22 cellular contexts compared by ENCODE assay signal in the genomic region with DNA sequence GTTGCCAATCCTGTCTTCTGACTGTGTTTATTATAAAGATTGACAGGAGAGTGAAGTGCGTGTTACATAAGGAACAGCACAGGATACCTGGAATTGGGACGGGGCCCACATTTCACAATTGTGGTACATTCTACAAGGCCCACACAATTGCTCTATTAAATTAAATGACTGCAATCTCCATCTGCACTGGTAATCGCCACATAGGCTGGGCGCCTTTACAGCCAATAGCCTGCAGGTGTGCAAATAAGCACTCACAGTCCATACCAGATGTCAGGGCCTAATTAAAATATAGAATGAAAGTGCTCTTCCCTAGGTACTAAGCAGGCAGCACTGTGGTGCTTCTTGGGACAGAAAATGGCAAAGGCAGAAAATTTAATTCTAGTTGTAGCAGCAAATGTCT.
A peak's percentile ranks its signal among the peaks of the same experiment; 100 is the strongest.
DNase-seq lines count a peak whose midpoint lies in the region; ATAC-seq and TF ChIP-seq lines count a peak whose summit lies in the region.
"Had no signal": no experiment of that assay in that cellular context is flagged by ENCODE, and none has a peak within 500 bp of the region (broad histone marks: within the 10 kb centered on the region; RNA-seq: fewer than 3 reads in every experiment).

No MANE protein-coding gene starts in this region.

- no peak for TF ChIP-seq CTCF in colonic mucosa (IDR thresholded peaks at IDR 0.05)

- no peaks in the 10 kb centered on the region for H3K4me1 Mint-ChIP-seq in effector memory CD8-positive, alpha-beta T cell (ENCODE audit: low read depth in 2 of 2)
- H3K4me1 Mint-ChIP-seq: activated CD8-positive, alpha-beta memory T cell treated with anti-CD3 and anti-CD28 coated beads, Interleukin-2, amount 10 ng/mL, durations not matched to agents 7 days and 5 days; stimulated activated naive CD8-positive, alpha-beta T cell treated with anti-CD3 and anti-CD28 coated beads, Interleukin-15, amount 100 ng/mL, for 72 hours had no signal

- H3K4me1 ChIP-seq in colonic mucosa = no peaks in the 10 kb centered on the region
- H3K4me1 ChIP-seq: adrenal gland, sigmoid colon, tibial nerve had no signal

- no peak overlapping the region for H3K4me3 ChIP-seq in colonic mucosa
- H3K4me3 ChIP-seq: adrenal gland, sigmoid colon, tibial nerve had no signal

- intact Hi-C loops in colonic mucosa (cut with DNase I) = no loop called here

- no peak overlapping the region for H3K27ac Mint-ChIP-seq in effector memory CD8-positive, alpha-beta T cell
- H3K27ac Mint-ChIP-seq: activated CD8-positive, alpha-beta memory T cell treated with anti-CD3 and anti-CD28 coated beads, Interleukin-2, amount 10 ng/mL, durations not matched to agents 7 days and 5 days; activated T-cell treated with anti-CD3 and anti-CD28 coated beads, Interleukin-2, amount 50 U/mL, for 72 hours; stimulated activated naive CD8-positive, alpha-beta T cell treated with anti-CD3 and anti-CD28 coated beads, Interleukin-15, amount 100 ng/mL, for 72 hours had no signal

- H3K4me3 Mint-ChIP-seq in effector memory CD8-positive, alpha-beta T cell = no peak overlapping the region
- H3K4me3 Mint-ChIP-seq: activated CD8-positive, alpha-beta memory T cell treated with anti-CD3 and anti-CD28 coated beads, Interleukin-2, amount 10 ng/mL, durations not matched to agents 7 days and 5 days; activated T-cell treated with anti-CD3 and anti-CD28 coated beads, Interleukin-2, amount 50 U/mL, for 72 hours; stimulated activated naive CD8-positive, alpha-beta T cell treated with anti-CD3 and anti-CD28 coated beads, Interleukin-15, amount 100 ng/mL, for 72 hours had no signal

- no peaks in the 10 kb centered on the region for H3K36me3 ChIP-seq in colonic mucosa
- H3K36me3 ChIP-seq: adrenal gland, brain microvascular endothelial cell, sigmoid colon, tibial nerve, WERI-Rb-1 had no signal

- H3K27me3 ChIP-seq in colonic mucosa = no peaks in the 10 kb centered on the region
- H3K27me3 ChIP-seq: adrenal gland, brain microvascular endothelial cell, sigmoid colon, tibial nerve had no signal

- no peaks in the 10 kb centered on the region for H3K9me3 ChIP-seq in colonic mucosa
- H3K9me3 ChIP-seq: adrenal gland, sigmoid colon, tibial nerve had no signal

- peak overlapping the region in 1 of 2 donors; percentile 16 for H3K9ac ChIP-seq in colonic mucosa (ENCODE audit: low read depth in 2 of 2, low read length in 2 of 2)

- H3K27ac ChIP-seq in colonic mucosa = peak overlapping the region; percentile 36
- H3K27ac ChIP-seq: adrenal gland, brain microvascular endothelial cell, sigmoid colon, tibial nerve, WERI-Rb-1 had no signal

- no peaks in the 10 kb centered on the region for H3K36me3 Mint-ChIP-seq in effector memory CD8-positive, alpha-beta T cell (ENCODE audit: insufficient read depth)
- H3K36me3 Mint-ChIP-seq: activated CD8-positive, alpha-beta memory T cell treated with anti-CD3 and anti-CD28 coated beads, Interleukin-2, amount 10 ng/mL, durations not matched to agents 7 days and 5 days had no signal

- no peaks in the 10 kb centered on the region for H3K9me3 Mint-ChIP-seq in effector memory CD8-positive, alpha-beta T cell
- H3K9me3 Mint-ChIP-seq: activated T-cell treated with anti-CD3 and anti-CD28 coated beads, Interleukin-2, amount 50 U/mL, for 72 hours; stimulated activated naive CD8-positive, alpha-beta T cell treated with anti-CD3 and anti-CD28 coated beads, Interleukin-15, amount 100 ng/mL, for 72 hours had no signal

- H3K27me3 Mint-ChIP-seq in effector memory CD8-positive, alpha-beta T cell = peaks cover 0 to 6% of the 10 kb centered on the region in 2 donors
- H3K27me3 Mint-ChIP-seq: stimulated activated naive CD8-positive, alpha-beta T cell treated with anti-CD3 and anti-CD28 coated beads, Interleukin-15, amount 100 ng/mL, for 72 hours had no signal

- ATAC-seq in GM18909 (IDR thresholded peaks at IDR 0.05; ENCODE audit: poor library complexity, unreplicated experiment) = no peak
- no peak for ATAC-seq in effector memory CD8-positive, alpha-beta T cell (replicated peaks)
- ATAC-seq: activated CD8-positive, alpha-beta memory T cell treated with anti-CD3 and anti-CD28 coated beads, Interleukin-2, amount 10 ng/mL, durations not matched to agents 7 days and 5 days; activated T-cell treated with anti-CD3 and anti-CD28 coated beads, Interleukin-2, amount 50 U/mL, for 72 hours; stimulated activated naive CD8-positive, alpha-beta T cell treated with anti-CD3 and anti-CD28 coated beads, Interleukin-15, amount 100 ng/mL, for 72 hours had no signal

- peak; percentile 13 for DNase-seq in DMS53 treated with DMSO at 0.1 percent for 48 hours (lab: John Stamatoyannopoulos, UW; ENCODE audit: unreplicated experiment)
- DNase-seq in NCI-H1436 (lab: John Stamatoyannopoulos, UW) = peak; percentile 91
- peak; percentile 20 for DNase-seq in NCI-H345 treated with DMSO at 0.1 percent for 48 hours (lab: John Stamatoyannopoulos, UW; ENCODE audit: unreplicated experiment)
- peak; percentile 84 for DNase-seq in colonic mucosa
- DNase-seq in SIG-M5 treated with dmso at 0.1 percent for 504 hours (lab: John Stamatoyannopoulos, UW; ENCODE audit: unreplicated experiment) = no peak
- DNase-seq in effector memory CD8-positive, alpha-beta T cell = no peak
- DNase-seq: activated CD4-positive, alpha-beta T cell treated with anti-CD3 and anti-CD28 coated beads, Interleukin-2, amount 50 U/mL, for 1 hour; activated CD8-positive, alpha-beta memory T cell treated with anti-CD3 and anti-CD28 coated beads, Interleukin-2, amount 10 ng/mL, durations not matched to agents 7 days and 5 days; activated naive CD4-positive, alpha-beta T cell treated with Interleukin-2 at 50 U/mL for 16 hours; activated T-cell treated with anti-CD3 and anti-CD28 coated beads, Interleukin-2, amount 50 U/mL, for 72 hours; adrenal gland; brain microvascular endothelial cell; effector CD4-positive, alpha-beta T cell; H7; Karpas-422; mammary epithelial cell; NCI-H446; sigmoid colon; stimulated activated naive CD8-positive, alpha-beta T cell treated with anti-CD3 and anti-CD28 coated beads, Interleukin-15, amount 100 ng/mL, for 72 hours; WERI-Rb-1 had no signal

Comparison
In these comparisons a context has a peak if more than half of its experiments do, and no peak if none do; other contexts are left out.
1. DNase-seq: peak in DMS53 treated with DMSO at 0.1 percent for 48 hours (single experiment), NCI-H1436 (single experiment), NCI-H345 treated with DMSO at 0.1 percent for 48 hours (single experiment) and colonic mucosa (single experiment); none in SIG-M5 treated with dmso at 0.1 percent for 504 hours (single experiment) and effector memory CD8-positive, alpha-beta T cell (0 of 3).